11 cellular contexts compared by ENCODE assay signal in genomic region chr4:89469512-89469911, GRCh38.
DNase-seq lines count a peak whose midpoint lies in the region; ATAC-seq, FAIRE-seq and TF ChIP-seq lines count a peak whose summit lies in the region.
"Had no signal": no experiment of that assay in that cellular context is flagged by ENCODE, and none has a peak within 500 bp of the region (broad histone marks: within the 10 kb centered on the region; RNA-seq: fewer than 3 reads in every experiment).

No MANE protein-coding gene starts in this region.

- intact Hi-C loops in IMR-90 (cut with micrococcal nuclease) (no loop called here), vagina (cut with DNase I) (no loop called here)

- H3K36me3 ChIP-seq in IMR-90 (ENCODE audit: control insufficient read depth, insufficient read depth, low read length) = no peaks in the 10 kb centered on the region
- H3K36me3 ChIP-seq in vagina = no peaks in the 10 kb centered on the region

- peak overlapping the region; percentile 31; the same call in 1 of the 2 replicates for H3K23ac ChIP-seq in IMR-90 (ENCODE audit: low read depth, low read length)

- H3K36me3 Mint-ChIP-seq in activated naive CD4-positive, alpha-beta T cell treated with anti-CD3 and anti-CD28 coated beads, Interleukin-2, amount 50 U/mL, for 24 hours = no peaks in the 10 kb centered on the region
- H3K36me3 Mint-ChIP-seq in central memory CD8-positive, alpha-beta T cell (ENCODE audit: insufficient read depth) = no peaks in the 10 kb centered on the region

- no peak for FAIRE-seq in urothelium cell line (lab: Jason Lieb, UNC)
- FAIRE-seq in GM12892 (lab: Jason Lieb, UNC) = no peak

- no peak overlapping the region for H2AFZ ChIP-seq in IMR-90 (replicated peaks; ENCODE audit: low read length, poor library complexity)

- peak overlapping the region; percentile 91 for H3K18ac ChIP-seq in IMR-90 (ENCODE audit: low read depth, low read length)

- peak overlapping the region; percentile 66 for H3K27ac Mint-ChIP-seq in activated naive CD4-positive, alpha-beta T cell treated with anti-CD3 and anti-CD28 coated beads, Interleukin-2, amount 50 U/mL, for 24 hours
- peak overlapping the region; percentile 1 for H3K27ac Mint-ChIP-seq in central memory CD8-positive, alpha-beta T cell (ENCODE audit: low read depth)

- no peak for DNase-seq in activated naive CD4-positive, alpha-beta T cell treated with anti-CD3 and anti-CD28 coated beads, Interleukin-2, amount 50 U/mL, for 16 hours
- DNase-seq in IMR-90 (peak; percentile 11), urothelium cell line (ENCODE audit: low spot score) (no peak), GM12892 (ENCODE audit: insufficient read length) (no peak), vagina (ENCODE audit: extremely low spot score in 2 of 2) (no peak), dermis blood vessel endothelial cell (no peak)
- DNase-seq in central memory CD8-positive, alpha-beta T cell (ENCODE audit: low spot score in 2 of 2) = no peak
- DNase-seq: NCI-H748 treated with DMSO at 0.1 percent for 48 hours, nucleus accumbens had no signal

- H2AK9ac ChIP-seq in IMR-90 (replicated peaks; ENCODE audit: low read depth, low read length, poor library complexity) = no peak overlapping the region

- no peak overlapping the region for H2AK5ac ChIP-seq in IMR-90 (ENCODE audit: low read depth, low read length)

- H3K4me1 Mint-ChIP-seq in activated naive CD4-positive, alpha-beta T cell treated with anti-CD3 and anti-CD28 coated beads, Interleukin-2, amount 50 U/mL, for 24 hours = peaks cover 25% of the 10 kb centered on the region
- H3K4me1 Mint-ChIP-seq in central memory CD8-positive, alpha-beta T cell = peaks cover 19% of the 10 kb centered on the region

- peak overlapping the region; percentile 23; the same call in 1 of the 2 replicates for H3K4ac ChIP-seq in IMR-90 (ENCODE audit: low read depth, low read length)

- ATAC-seq in IMR-90 (ENCODE audit: low read depth) = peak; percentile 45
- no peak for ATAC-seq in central memory CD8-positive, alpha-beta T cell (replicated peaks; ENCODE audit: extremely low read depth, poor library complexity, severe bottlenecking)

- H4K5ac ChIP-seq in IMR-90 (ENCODE audit: low read depth, low read length) = peak overlapping the region; percentile 46; the same call in 1 of the 2 replicates

- in situ Hi-C loops in IMR-90 (cut with MboI; ENCODE audit: low sequenced_read_pairs) = no loop called here

- H2BK5ac ChIP-seq in IMR-90 (ENCODE audit: low read depth, low read length, poor library complexity, severe bottlenecking) = peak overlapping the region; percentile 77

- no peak for TF ChIP-seq POLR2A in IMR-90 (IDR thresholded peaks at IDR 0.05; ENCODE audit: low read depth, low read length)
- no peak for TF ChIP-seq POLR2A in GM12892 (IDR thresholded peaks at IDR 0.05; ENCODE audit: low read depth, low read length)
- TF ChIP-seq POLR2A in vagina (IDR thresholded peaks at IDR 0.05) = no peak

- 0 out of 2 replicates have a peak overlapping the region, but pooled peaks have one; percentile 12 for H4K91ac ChIP-seq in IMR-90 (ENCODE audit: insufficient read depth, low read depth, low read length)

- H3K56ac ChIP-seq in IMR-90 (ENCODE audit: extremely low read depth, insufficient read depth, low read length) = peak overlapping the region; percentile 47; the same call in 1 of the 2 replicates

- no peaks in the 10 kb centered on the region for H3K27me3 ChIP-seq in IMR-90 (ENCODE audit: control insufficient read depth, insufficient read depth, low read length)
- H3K27me3 ChIP-seq in vagina = no peaks in the 10 kb centered on the region

- H3K79me1 ChIP-seq in IMR-90 (ENCODE audit: low read depth in 1 of 2, low read length in 2 of 2) = no peaks in the 10 kb centered on the region

- no peaks in the 10 kb centered on the region for H3K27me3 Mint-ChIP-seq in activated naive CD4-positive, alpha-beta T cell treated with anti-CD3 and anti-CD28 coated beads, Interleukin-2, amount 50 U/mL, for 24 hours
- H3K27me3 Mint-ChIP-seq in central memory CD8-positive, alpha-beta T cell = peaks cover 6% of the 10 kb centered on the region

- POLR2A ChIA-PET in IMR-90 (lab: Charles Lee; ENCODE audit: unreplicated experiment) = interaction anchor here (1.3 kb wide), 1 partner anchor 16 kb away, joined by 3 read pairs; no protein-coding TSS in a partner anchor

- CTCF ChIA-PET in IMR-90 (lab: Yijun Ruan, JAX) = interaction anchor here (0.6 to 1.5 kb wide), 2 partner anchors 13 to 346 kb away, joined by 3 read pairs; no protein-coding TSS in a partner anchor

- no peak overlapping the region for H2BK15ac ChIP-seq in IMR-90 (ENCODE audit: low read depth, low read length)

- peak overlapping the region; percentile 33; the same call in 1 of the 2 replicates for H3K27ac ChIP-seq in IMR-90 (ENCODE audit: insufficient read depth, low read length)
- H3K27ac ChIP-seq in vagina = no peak overlapping the region
- H3K27ac ChIP-seq: C4-2B had no signal

- peak overlapping the region; percentile 87 for H3K4me2 ChIP-seq in IMR-90 (ENCODE audit: low read depth, low read length)

- H3K4me1 ChIP-seq in IMR-90 (ENCODE audit: control insufficient read depth, insufficient read depth, low read length) (peaks cover 4% of the 10 kb centered on the region), vagina (peaks cover 8% of the 10 kb centered on the region)

- dilution Hi-C loops in IMR-90 (cut with HindIII; ENCODE audit: low sequenced_read_pairs, unreplicated experiment) = no loop called here

- TF ChIP-seq CTCF in IMR-90 (conservative IDR thresholded peaks at IDR 0.05; ENCODE audit: low read depth, low read length) = no peak
- TF ChIP-seq CTCF in vagina (IDR thresholded peaks at IDR 0.05) = no peak

- H3K9me3 ChIP-seq in IMR-90 (ENCODE audit: control insufficient read depth, insufficient read depth, low read length) (no peaks in the 10 kb centered on the region), vagina (no peaks in the 10 kb centered on the region)

- H3K4me3 ChIP-seq in IMR-90 (ENCODE audit: insufficient read depth, low read depth, low read length) (0 out of 2 replicates have a peak overlapping the region, but pooled peaks have one; percentile 20), vagina (no peak overlapping the region)

- H4K20me1 ChIP-seq in IMR-90 (ENCODE audit: insufficient read depth, low read length) = no peaks in the 10 kb centered on the region

- no peak overlapping the region; the same call in 1 of the 2 replicates for H3K9ac ChIP-seq in IMR-90 (ENCODE audit: low read depth, low read length)

- H3K9me3 Mint-ChIP-seq in activated naive CD4-positive, alpha-beta T cell treated with anti-CD3 and anti-CD28 coated beads, Interleukin-2, amount 50 U/mL, for 24 hours = no peaks in the 10 kb centered on the region
- no peaks in the 10 kb centered on the region for H3K9me3 Mint-ChIP-seq in central memory CD8-positive, alpha-beta T cell

- peak overlapping the region; percentile 54; the same call in 1 of the 2 replicates for H2BK20ac ChIP-seq in IMR-90 (ENCODE audit: low read depth, low read length)

- H3K9me1 ChIP-seq in IMR-90 (ENCODE audit: insufficient read depth, low read length) = no peaks in the 10 kb centered on the region

- no peak for TF ChIP-seq RAD21 in IMR-90 (IDR thresholded peaks at IDR 0.05; ENCODE audit: low read length)

- peak overlapping the region in 1 of 2 experiments; percentile 59; a peak in 2 of 4 replicates for H4K8ac ChIP-seq in IMR-90 (ENCODE audit: low read depth in 2 of 2, low read length in 2 of 2)

- peak overlapping the region; percentile 73 for H3K4me3 Mint-ChIP-seq in activated naive CD4-positive, alpha-beta T cell treated with anti-CD3 and anti-CD28 coated beads, Interleukin-2, amount 50 U/mL, for 24 hours
- H3K4me3 Mint-ChIP-seq in central memory CD8-positive, alpha-beta T cell = no peak overlapping the region

- H3K14ac ChIP-seq in IMR-90 (replicated peaks; ENCODE audit: low read depth, low read length) = no peak overlapping the region

- peak overlapping the region; percentile 62; the same call in 1 of the 2 replicates for H2BK120ac ChIP-seq in IMR-90 (ENCODE audit: low read depth, low read length)

- no TSS peak for BruUV-seq in IMR-90 (replicated peaks; lab: Mats Ljungman, UMichigan)

TF ChIP-seq in IMR-90, 13 proteins besides CTCF, POLR2A, EP300 and RAD21:
- TF ChIP-seq MAZ (IDR thresholded peaks at IDR 0.05; ENCODE audit: borderline replicate concordance, low read depth, low read length) = no peak
- TF ChIP-seq SMC3 (IDR thresholded peaks at IDR 0.05; ENCODE audit: low read depth, low read length) = no peak
- no peak for TF ChIP-seq CEBPB (IDR thresholded peaks at IDR 0.05; ENCODE audit: low read depth, low read length)
- TF ChIP-seq CHD1 (IDR thresholded peaks at IDR 0.05; ENCODE audit: low read depth, low read length) = no peak
- TF ChIP-seq BHLHE40 (IDR thresholded peaks at IDR 0.05; ENCODE audit: low read depth, low read length) = no peak
